18 cellular contexts compared by ENCODE assay signal in the genomic region with DNA sequence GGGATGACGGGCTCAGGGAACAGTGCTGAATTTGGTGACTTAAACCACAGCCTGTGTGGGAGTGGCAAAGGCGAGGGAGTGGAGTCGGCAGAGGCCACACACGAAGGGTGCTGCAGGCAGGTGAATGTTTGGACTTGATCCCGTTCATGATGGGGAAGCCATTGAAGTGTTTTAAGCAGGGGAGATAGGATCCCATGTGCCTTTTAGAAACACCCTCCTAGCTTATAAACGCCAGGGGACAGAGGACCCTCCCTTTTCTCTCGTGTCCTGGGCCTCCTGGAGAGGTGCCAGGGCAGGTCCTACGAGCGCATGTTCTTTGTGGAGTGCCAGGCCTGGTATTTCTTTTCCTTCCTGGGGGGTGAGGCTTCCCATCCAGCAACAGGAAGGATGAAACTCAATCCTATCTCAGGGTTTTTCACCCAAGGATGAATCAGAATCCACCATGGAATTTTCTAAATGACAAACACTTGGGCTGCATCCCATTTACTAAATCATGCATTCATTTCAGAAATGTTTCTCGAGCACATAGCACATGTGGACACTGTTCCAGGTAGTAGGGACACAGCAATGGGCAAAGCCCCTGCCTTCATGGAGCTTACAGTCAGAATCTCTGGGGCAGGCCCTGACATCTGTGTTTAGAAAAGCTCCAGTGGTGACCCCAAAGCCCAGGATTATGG. TPM values are rescaled to one million over a fixed set of nuclear protein-coding genes. Genes with fewer than 3 reads are reported as not detected.
DNase-seq lines count a peak whose midpoint lies in the region; ATAC-seq, FAIRE-seq and TF ChIP-seq lines count a peak whose summit lies in the region.
"Had no signal": no experiment of that assay in that cellular context is flagged by ENCODE, and none has a peak within 500 bp of the region (broad histone marks: within the 10 kb centered on the region; RNA-seq: fewer than 3 reads in every experiment).

No MANE protein-coding gene starts in this region.

- in situ Hi-C loops in astrocyte of the spinal cord (cut with HindIII; ENCODE audit: low sequenced_read_pairs) = no loop called here

- H3K36me3 Mint-ChIP-seq in stimulated activated effector memory CD8-positive, alpha-beta T cell treated with anti-CD3 and anti-CD28 coated beads, Interleukin-12 subunit alpha, Interleukin-12 subunit beta, amount 100 ng/mL, for 72 hours = no peaks in the 10 kb centered on the region
- peaks cover 0 to 5% (median 0%) of the 10 kb centered on the region in 5 donors for H3K36me3 Mint-ChIP-seq in naive thymus-derived CD4-positive, alpha-beta T cell
- H3K36me3 Mint-ChIP-seq: activated naive CD4-positive, alpha-beta T cell treated with anti-CD3 and anti-CD28 coated beads, Interleukin-2, amount 50 U/mL, for 72 hours; natural killer cell had no signal

- TF ChIP-seq CTCF in heart right ventricle (IDR thresholded peaks at IDR 0.05) (no peak), right atrium auricular region (IDR thresholded peaks at IDR 0.05) (no peak), astrocyte of the spinal cord (IDR thresholded peaks at IDR 0.05; ENCODE audit: low read depth, low read length) (no peak)

- H3K4me1 Mint-ChIP-seq in stimulated activated effector memory CD8-positive, alpha-beta T cell treated with anti-CD3 and anti-CD28 coated beads, Interleukin-12 subunit alpha, Interleukin-12 subunit beta, amount 100 ng/mL, for 72 hours = no peaks in the 10 kb centered on the region
- H3K4me1 Mint-ChIP-seq in naive thymus-derived CD4-positive, alpha-beta T cell = no peaks in the 10 kb centered on the region
- H3K4me1 Mint-ChIP-seq: natural killer cell had no signal

- H3K36me3 ChIP-seq in heart right ventricle (no peaks in the 10 kb centered on the region), right atrium auricular region (no peaks in the 10 kb centered on the region)
- H3K36me3 ChIP-seq in naive thymus-derived CD4-positive, alpha-beta T cell (ENCODE audit: control insufficient read depth in 2 of 3, insufficient read depth in 3 of 3, low read length in 3 of 3) = no peaks in the 10 kb centered on the region
- H3K36me3 ChIP-seq: transverse colon had no signal

- CTCF ChIA-PET in naive thymus-derived CD4-positive, alpha-beta T cell (lab: Charles Lee) = no interaction called here

- no peak for TF ChIP-seq POLR2A in H54 (IDR thresholded peaks at IDR 0.05; ENCODE audit: low read depth, low read length)

- H3K27me3 ChIP-seq in heart right ventricle = no peaks in the 10 kb centered on the region
- no peaks in the 10 kb centered on the region for H3K27me3 ChIP-seq in right atrium auricular region
- H3K27me3 ChIP-seq in naive thymus-derived CD4-positive, alpha-beta T cell (ENCODE audit: control insufficient read depth in 2 of 2, insufficient read depth in 2 of 2, low read length in 2 of 2) = no peaks in the 10 kb centered on the region
- H3K27me3 ChIP-seq: transverse colon had no signal

- no peak for DNase-seq in heart right ventricle
- no peak for DNase-seq in right atrium auricular region (ENCODE audit: low spot score)
- DNase-seq in astrocyte of the spinal cord (ENCODE audit: low read depth, low spot score) = peak; percentile 45
- peak; percentile 78 for DNase-seq in kidney tubule cell (ENCODE audit: low spot score)
- no peak for DNase-seq in activated T-cell treated with anti-CD3 and anti-CD28 coated beads, Interleukin-2, amount 50 U/mL, for 48 hours
- no peak for DNase-seq in stimulated activated effector memory CD8-positive, alpha-beta T cell treated with anti-CD3 and anti-CD28 coated beads, Interleukin-12 subunit alpha, Interleukin-12 subunit beta, amount 100 ng/mL, for 72 hours (ENCODE audit: low spot score in 2 of 2)
- no peak for DNase-seq in naive thymus-derived CD4-positive, alpha-beta T cell
- no peak for DNase-seq in H54 (ENCODE audit: insufficient read length, low spot score)
- DNase-seq: ACHN, DMS153, H9, natural killer cell, NCI-H524 treated with DMSO at 0.1 percent for 48 hours, small intestine, transverse colon had no signal

- H3K9me3 Mint-ChIP-seq in stimulated activated effector memory CD8-positive, alpha-beta T cell treated with anti-CD3 and anti-CD28 coated beads, Interleukin-12 subunit alpha, Interleukin-12 subunit beta, amount 100 ng/mL, for 72 hours = no peaks in the 10 kb centered on the region
- peaks cover 0 to 2% (median 0%) of the 10 kb centered on the region in 11 donors for H3K9me3 Mint-ChIP-seq in naive thymus-derived CD4-positive, alpha-beta T cell
- H3K9me3 Mint-ChIP-seq: activated naive CD4-positive, alpha-beta T cell treated with anti-CD3 and anti-CD28 coated beads, Interleukin-2, amount 50 U/mL, for 72 hours; natural killer cell had no signal

- POLR2A ChIA-PET in naive thymus-derived CD4-positive, alpha-beta T cell (lab: Charles Lee) = no interaction called here

- H3K27ac ChIP-seq in heart right ventricle (peak overlapping the region in 6 of 10 donors; percentile 70 to 87 (median 78)), right atrium auricular region (peak overlapping the region in 1 of 2 donors; percentile 75)
- no peak overlapping the region for H3K27ac ChIP-seq in naive thymus-derived CD4-positive, alpha-beta T cell (ENCODE audit: low read depth, low read length)

- no peak overlapping the region for H3K4me3 Mint-ChIP-seq in stimulated activated effector memory CD8-positive, alpha-beta T cell treated with anti-CD3 and anti-CD28 coated beads, Interleukin-12 subunit alpha, Interleukin-12 subunit beta, amount 100 ng/mL, for 72 hours
- H3K4me3 Mint-ChIP-seq in naive thymus-derived CD4-positive, alpha-beta T cell = no peak overlapping the region
- H3K4me3 Mint-ChIP-seq: dendritic cell treated with granulocyte-macrophage colony-stimulating factor and Interleukin-4, amounts not matched to agents 40 ng/mL and 50 ng/mL, for 4 days; H9; natural killer cell had no signal

- peaks cover 0 to 4% (median 0%) of the 10 kb centered on the region in 11 donors for H3K9me3 ChIP-seq in heart right ventricle
- H3K9me3 ChIP-seq in right atrium auricular region = no peaks in the 10 kb centered on the region
- H3K9me3 ChIP-seq in naive thymus-derived CD4-positive, alpha-beta T cell (ENCODE audit: control insufficient read depth in 2 of 3, low read length in 3 of 3) = no peaks in the 10 kb centered on the region
- H3K9me3 ChIP-seq: transverse colon had no signal

- intact Hi-C loops in heart right ventricle (cut with DNase I) = no loop called here
- intact Hi-C loops in naive thymus-derived CD4-positive, alpha-beta T cell (cut with micrococcal nuclease) = no loop called here

- no peak for FAIRE-seq in H54 (lab: Jason Lieb, UNC)
- FAIRE-seq: GM12892, small intestine had no signal

- no peaks in the 10 kb centered on the region for H3K27me3 Mint-ChIP-seq in naive thymus-derived CD4-positive, alpha-beta T cell

- 82 to 87% methylated on average over 10 of the region's 10 CpGs for WGBS in heart right ventricle, 2 donors

- peaks cover 4 to 19% (median 13%) of the 10 kb centered on the region in 9 donors for H3K4me1 ChIP-seq in heart right ventricle
- peaks cover 0 to 19% of the 10 kb centered on the region in 2 donors for H3K4me1 ChIP-seq in right atrium auricular region
- no peaks in the 10 kb centered on the region for H3K4me1 ChIP-seq in naive thymus-derived CD4-positive, alpha-beta T cell (ENCODE audit: control insufficient read depth in 2 of 2, insufficient read depth in 2 of 2, low read length in 2 of 2)

- no peak overlapping the region for H3K4me3 ChIP-seq in heart right ventricle
- no peak overlapping the region for H3K4me3 ChIP-seq in right atrium auricular region
- no peak overlapping the region for H3K4me3 ChIP-seq in astrocyte of the spinal cord (ENCODE audit: low read depth, low read length)
- no peak overlapping the region for H3K4me3 ChIP-seq in naive thymus-derived CD4-positive, alpha-beta T cell (ENCODE audit: low read length)
- H3K4me3 ChIP-seq: transverse colon had no signal

- no peak overlapping the region for H3K27ac Mint-ChIP-seq in stimulated activated effector memory CD8-positive, alpha-beta T cell treated with anti-CD3 and anti-CD28 coated beads, Interleukin-12 subunit alpha, Interleukin-12 subunit beta, amount 100 ng/mL, for 72 hours
- H3K27ac Mint-ChIP-seq in naive thymus-derived CD4-positive, alpha-beta T cell = no peak overlapping the region
- H3K27ac Mint-ChIP-seq: activated naive CD4-positive, alpha-beta T cell treated with anti-CD3 and anti-CD28 coated beads, Interleukin-2, amount 50 U/mL, for 72 hours; dendritic cell treated with granulocyte-macrophage colony-stimulating factor and Interleukin-4, amounts not matched to agents 40 ng/mL and 50 ng/mL, for 4 days; natural killer cell had no signal

- ATAC-seq in heart right ventricle = no peak
- ATAC-seq in stimulated activated effector memory CD8-positive, alpha-beta T cell treated with anti-CD3 and anti-CD28 coated beads, Interleukin-12 subunit alpha, Interleukin-12 subunit beta, amount 100 ng/mL, for 72 hours = no peak
- no peak for ATAC-seq in naive thymus-derived CD4-positive, alpha-beta T cell
- ATAC-seq: activated naive CD4-positive, alpha-beta T cell treated with anti-CD3 and anti-CD28 coated beads, Interleukin-2, amount 50 U/mL, for 72 hours; natural killer cell had no signal

RNA-seq across cellular contexts. Expression of gene CHRDL2, which starts 59.6 kb away (rescaled TPM):
- total RNA-seq in heart right ventricle = 10 to 100 TPM in 3 of 10 donors, 1 to 10 TPM in 6, under 1 TPM in 1; 1.00 to 19.7 (median 6.7) TPM
- 1 to 10 TPM; 4.0 to 8.4 TPM for polyA plus RNA-seq in heart right ventricle
- total RNA-seq in right atrium auricular region = 1 to 10 TPM; 2.0 to 4.2 TPM
- total RNA-seq in naive thymus-derived CD4-positive, alpha-beta T cell = not detected
- polyA plus RNA-seq in naive thymus-derived CD4-positive, alpha-beta T cell = not detected
- total RNA-seq: activated naive CD4-positive, alpha-beta T cell treated with anti-CD3 and anti-CD28 coated beads, Interleukin-2, amount 50 U/mL, for 72 hours; natural killer cell had no signal

Comparison
In these comparisons a context has a peak if more than half of its experiments do, and no peak if none do; other contexts are left out.
1. DNase-seq: peak in astrocyte of the spinal cord (single experiment) and kidney tubule cell (single experiment); none in heart right ventricle (0 of 2), right atrium auricular region (single experiment), activated T-cell treated with anti-CD3 and anti-CD28 coated beads, Interleukin-2, amount 50 U/mL, for 48 hours (0 of 2), stimulated activated effector memory CD8-positive, alpha-beta T cell treated with anti-CD3 and anti-CD28 coated beads, Interleukin-12 subunit alpha, Interleukin-12 subunit beta, amount 100 ng/mL, for 72 hours (0 of 2), naive thymus-derived CD4-positive, alpha-beta T cell (0 of 9) and H54 (single experiment).